ENCODE assay signal across 10 cellular contexts in the genomic region with DNA sequence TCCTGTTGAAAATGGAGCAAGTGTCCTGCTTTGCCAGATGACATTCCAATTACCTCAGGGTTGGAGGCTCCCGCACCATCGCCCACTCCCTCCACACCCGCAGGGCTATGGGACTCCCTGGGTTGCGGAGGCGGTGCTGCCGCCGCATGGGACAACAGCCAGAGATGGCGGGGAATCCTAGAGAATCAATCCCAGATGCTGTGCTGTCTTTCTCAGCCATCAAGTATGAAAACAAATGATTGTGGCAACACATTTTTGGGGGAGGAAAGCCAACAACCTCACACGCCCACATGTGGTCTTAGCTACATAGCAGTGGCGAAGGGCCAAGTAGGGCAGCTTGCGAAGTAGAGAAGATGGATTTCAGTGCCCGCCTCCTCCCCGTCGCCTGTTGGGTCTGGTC. TPM values are rescaled to one million over a fixed set of nuclear protein-coding genes. Genes with fewer than 3 reads are reported as not detected.
DNase-seq lines count a peak whose midpoint lies in the region; ATAC-seq and TF ChIP-seq lines count a peak whose summit lies in the region.
"Had no signal": no experiment of that assay in that cellular context is flagged by ENCODE, and none has a peak within 500 bp of the region (broad histone marks: within the 10 kb centered on the region; RNA-seq: fewer than 3 reads in every experiment).

No MANE protein-coding gene starts in this region.

- peaks cover 30% of the 10 kb centered on the region for H3K4me1 ChIP-seq in GM23248 (ENCODE audit: insufficient read depth)
- peaks cover 7 to 10% of the 10 kb centered on the region in 2 experiments; a peak in 3 of 4 replicates for H3K4me1 ChIP-seq in SK-N-SH (ENCODE audit: control insufficient read depth in 1 of 2, insufficient read depth in 2 of 2, low read depth in 1 of 2, low read length in 1 of 2)
- peaks cover 10% of the 10 kb centered on the region for H3K4me1 ChIP-seq in vagina
- no peaks in the 10 kb centered on the region for H3K4me1 ChIP-seq in mesendoderm (ENCODE audit: control insufficient read depth, low read depth, low read length)
- H3K4me1 ChIP-seq: lower lobe of right lung had no signal

- no peaks in the 10 kb centered on the region for H3K9me3 ChIP-seq in GM23248 (ENCODE audit: low read depth)
- no peaks in the 10 kb centered on the region for H3K9me3 ChIP-seq in SK-N-SH
- no peaks in the 10 kb centered on the region for H3K9me3 ChIP-seq in vagina
- H3K9me3 ChIP-seq: lower lobe of right lung had no signal

- in situ Hi-C loops in GM23248 (cut with MboI) = no loop called here

- no peak overlapping the region for H3K18ac ChIP-seq in mesendoderm (ENCODE audit: low read length)

- WGBS in GM23248 (ENCODE audit: low coverage in 1 of 2, low lambda C conversion rate in 2 of 2, missing lambda C conversion rate in 2 of 2), 2 experiments = 1% methylated on average over 14 of the region's 14 CpGs
- 22% methylated on average over 14 of the region's 14 CpGs for WGBS in SK-N-SH (ENCODE audit: low lambda C conversion rate)
- no CpG with 5 or more reads among the region's 14 CpGs for WGBS in mesendoderm (ENCODE audit: extremely low coverage, insufficient coverage, low lambda C conversion rate)

- no peak overlapping the region for H4K5ac ChIP-seq in mesendoderm (ENCODE audit: low read length)

- ATAC-seq in GM21786 (IDR thresholded peaks at IDR 0.05; ENCODE audit: unreplicated experiment) = no peak

- H3K4me2 ChIP-seq in GM23248 (ENCODE audit: unreplicated experiment) (peak overlapping the region; percentile 62), SK-N-SH (peak overlapping the region; percentile 36), mesendoderm (ENCODE audit: low read length) (no peak overlapping the region)
- H3K4me2 ChIP-seq: KMS-11 had no signal

- H2BK15ac ChIP-seq in mesendoderm (replicated peaks; ENCODE audit: low read depth) = no peak overlapping the region

- H3K9ac ChIP-seq in GM23248 = no peak overlapping the region
- no peak overlapping the region for H3K9ac ChIP-seq in SK-N-SH
- H3K9ac ChIP-seq in mesendoderm (ENCODE audit: low read length) = no peak overlapping the region
- H3K9ac ChIP-seq: KMS-11 had no signal

- H3K36me3 ChIP-seq in GM23248 (ENCODE audit: low read depth) (no peaks in the 10 kb centered on the region), SK-N-SH (replicated peaks in 1 of 2; ENCODE audit: control insufficient read depth in 1 of 2, insufficient read depth in 2 of 2, low read length in 1 of 2) (no peaks in the 10 kb centered on the region), vagina (no peaks in the 10 kb centered on the region), mesendoderm (ENCODE audit: control insufficient read depth, insufficient read depth, low read length) (no peaks in the 10 kb centered on the region)
- H3K36me3 ChIP-seq: lower lobe of right lung had no signal

- H3K9me2 ChIP-seq in GM23248 (ENCODE audit: insufficient read depth) (no peaks in the 10 kb centered on the region), SK-N-SH (no peaks in the 10 kb centered on the region)

- H3K27me3 ChIP-seq in GM23248 (replicated peaks; ENCODE audit: insufficient read depth) (no peaks in the 10 kb centered on the region), SK-N-SH (ENCODE audit: insufficient read depth) (no peaks in the 10 kb centered on the region), vagina (no peaks in the 10 kb centered on the region), mesendoderm (ENCODE audit: insufficient read depth, low read length, poor library complexity) (no peaks in the 10 kb centered on the region)

- no peak overlapping the region for H2BK120ac ChIP-seq in mesendoderm (ENCODE audit: low read depth, low read length)

- H2AFZ ChIP-seq in GM23248 = no peak overlapping the region
- peak overlapping the region; percentile 52; the same call in 1 of the 2 replicates for H2AFZ ChIP-seq in SK-N-SH (ENCODE audit: low read depth)

- H3F3A ChIP-seq in GM23248 (ENCODE audit: insufficient read depth) (peaks cover 41% of the 10 kb centered on the region), SK-N-SH (replicated peaks; ENCODE audit: insufficient read depth) (peaks cover 12% of the 10 kb centered on the region)

- TF ChIP-seq RAD21 in SK-N-SH (IDR thresholded peaks at IDR 0.05; ENCODE audit: low read length) = no peak

- no peaks in the 10 kb centered on the region for H4K20me1 ChIP-seq in GM23248 (ENCODE audit: insufficient read depth)
- no peaks in the 10 kb centered on the region for H4K20me1 ChIP-seq in SK-N-SH (ENCODE audit: insufficient read depth)

- H3K4me3 ChIP-seq in GM23248 = peak overlapping the region; percentile 38
- H3K4me3 ChIP-seq in SK-N-SH (ENCODE audit: low read depth in 2 of 2, low read length in 1 of 2) = peak overlapping the region; percentile 27 to 40
- peak overlapping the region in 1 of 2 donors; percentile 9 for H3K4me3 ChIP-seq in vagina
- no peak overlapping the region for H3K4me3 ChIP-seq in mesendoderm (ENCODE audit: low read length)
- H3K4me3 ChIP-seq: lower lobe of right lung had no signal

- intact Hi-C loops in vagina (cut with DNase I) = no loop called here

- POLR2A ChIA-PET in SK-N-SH (lab: Yijun Ruan, JAX) = no interaction called here

- no peaks in the 10 kb centered on the region for H3K79me2 ChIP-seq in GM23248 (ENCODE audit: insufficient read depth)
- no peaks in the 10 kb centered on the region for H3K79me2 ChIP-seq in SK-N-SH (ENCODE audit: insufficient read depth)
- H3K79me2 ChIP-seq in mesendoderm (ENCODE audit: control insufficient read depth, insufficient read depth, low read length) = no peaks in the 10 kb centered on the region

- DNase-seq in GM23248 (peak; percentile 98), SK-N-SH (peak; percentile 87), fibroblast of gingiva (ENCODE audit: low read depth) (peak; percentile 98), NK-92 (lab: John Stamatoyannopoulos, UW; ENCODE audit: unreplicated experiment) (no peak), vagina (ENCODE audit: extremely low spot score in 2 of 2) (no peak), mesendoderm (no peak)
- peak; percentile 21 to 32 for DNase-seq in stimulated activated CD8-positive, alpha-beta memory T cell treated with anti-CD3 and anti-CD28 coated beads, Interleukin-15, amount 100 ng/mL, for 48 hours (ENCODE audit: low read depth in 2 of 2)
- DNase-seq: lower lobe of right lung had no signal

- H2AK5ac ChIP-seq in mesendoderm (ENCODE audit: low read length) = no peak overlapping the region

- no peak overlapping the region for H4K8ac ChIP-seq in mesendoderm (ENCODE audit: low read depth, low read length)

- H3K56ac ChIP-seq in mesendoderm (ENCODE audit: low read length) = no peak overlapping the region

- CTCF ChIA-PET in SK-N-SH (lab: Yijun Ruan, JAX) = interaction anchor here (1.0 to 3.1 kb wide), 3 partner anchors 14 to 29 kb away, joined by 3 to 10 read pairs (median 3); no protein-coding TSS in a partner anchor

- no peak overlapping the region for H2BK5ac ChIP-seq in mesendoderm (ENCODE audit: low read length)

- no peak for TF ChIP-seq POLR2A in vagina (IDR thresholded peaks at IDR 0.05)

- no peaks in the 10 kb centered on the region for H3K79me1 ChIP-seq in mesendoderm (ENCODE audit: low read length)

- no peak overlapping the region for H3K4ac ChIP-seq in mesendoderm (ENCODE audit: low read depth, low read length)

- TF ChIP-seq EP300 in SK-N-SH (IDR thresholded peaks at IDR 0.05; ENCODE audit: borderline replicate concordance in 1 of 2, low read depth in 1 of 2, low read length in 1 of 2) = peak; percentile 33 to 63; a peak in 3 of 4 replicates

- no peak overlapping the region for H3K23ac ChIP-seq in mesendoderm (ENCODE audit: low read length)

- H3K27ac ChIP-seq in GM23248 = peak overlapping the region; percentile 27
- H3K27ac ChIP-seq in SK-N-SH (ENCODE audit: low read depth in 2 of 2, low read length in 1 of 2) = peak overlapping the region; percentile 26 to 37; a peak in 2 of 4 replicates
- H3K27ac ChIP-seq in vagina = no peak overlapping the region
- H3K27ac ChIP-seq in mesendoderm (ENCODE audit: low read depth, low read length) = no peak overlapping the region
- H3K27ac ChIP-seq: KMS-11, lower lobe of right lung had no signal

- TF ChIP-seq CTCF in SK-N-SH (IDR thresholded peaks at IDR 0.05) (no peak), vagina (IDR thresholded peaks at IDR 0.05) (no peak)

TF ChIP-seq in SK-N-SH, 30 proteins besides CTCF, POLR2A, EP300 and RAD21 (continues in another document):
- no peak for TF ChIP-seq TAF1 (IDR thresholded peaks at IDR 0.05; ENCODE audit: borderline replicate concordance, low read depth, low read length)
- peak; percentile 34; the same call in 1 of the 2 replicates for TF ChIP-seq JUND (IDR thresholded peaks at IDR 0.05)
- no peak for TF ChIP-seq YY1 (IDR thresholded peaks at IDR 0.05; ENCODE audit: low read depth)
- TF ChIP-seq NFIC (IDR thresholded peaks at IDR 0.05; ENCODE audit: borderline replicate concordance) = peak; percentile 78
- no peak for TF ChIP-seq GATA2 (CRISPR knock-in tag; IDR thresholded peaks at IDR 0.05)
- TF ChIP-seq FOSL2 (IDR thresholded peaks at IDR 0.05; ENCODE audit: borderline replicate concordance, low read depth) = no peak; the same call in 1 of the 2 replicates
- TF ChIP-seq, protein P1, sequence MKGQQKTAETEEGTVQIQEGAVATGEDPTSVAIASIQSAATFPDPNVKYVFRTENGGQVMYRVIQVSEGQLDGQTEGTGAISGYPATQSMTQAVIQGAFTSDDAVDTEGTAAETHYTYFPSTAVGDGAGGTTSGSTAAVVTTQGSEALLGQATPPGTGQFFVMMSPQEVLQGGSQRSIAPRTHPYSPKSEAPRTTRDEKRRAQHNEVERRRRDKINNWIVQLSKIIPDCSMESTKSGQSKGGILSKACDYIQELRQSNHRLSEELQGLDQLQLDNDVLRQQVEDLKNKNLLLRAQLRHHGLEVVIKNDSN (IDR thresholded peaks at IDR 0.05; ENCODE audit: borderline replicate concordance, low read depth) = no peak
- TF ChIP-seq TCF12 (IDR thresholded peaks at IDR 0.05) = peak; percentile 96
- TF ChIP-seq POLR2AphosphoS5 (IDR thresholded peaks at IDR 0.05; ENCODE audit: low read depth, low read length) = peak; percentile 65; the same call in 1 of the 2 replicates
- TF ChIP-seq FOXM1 (IDR thresholded peaks at IDR 0.05; ENCODE audit: low read depth) = no peak
- no peak for TF ChIP-seq GABPA (IDR thresholded peaks at IDR 0.05; ENCODE audit: low read depth)
- TF ChIP-seq FOXJ3 (CRISPR knock-in tag; IDR thresholded peaks at IDR 0.05) = peak; percentile 72
- no peak for TF ChIP-seq MEF2A (IDR thresholded peaks at IDR 0.05; ENCODE audit: borderline replicate concordance, low read depth)
- no peak for TF ChIP-seq ELF1 (IDR thresholded peaks at IDR 0.05)
- no peak for TF ChIP-seq SMC3 (IDR thresholded peaks at IDR 0.05; ENCODE audit: low read depth, low read length)
- peak; percentile 45 for TF ChIP-seq CHD2 (IDR thresholded peaks at IDR 0.05; ENCODE audit: low read length, partially characterized antibody)

RNA-seq across cellular contexts. Expression of a gene that starts 46.7 kb away (rescaled TPM):
- total RNA-seq in GM23248 (2014; rRNA removed; shearing (Covaris generic)) = 0.89 TPM in 1 of 2 replicates, not detected in the other
- polyA plus RNA-seq in GM23248 (2016; fragmentation: Nextera tagmentation; extraction: Ambion mirVana) = 0.08 TPM in 1 of 2 replicates, not detected in the other
- polyA plus RNA-seq in SK-N-SH (2012; rRNA removed) = 0.20 and 0.24 TPM in 2 replicates
- polyA plus RNA-seq in SK-N-SH (2012; cell fraction: cytosol; rRNA removed) = 0.23 and 0.33 TPM in 2 replicates
- 0.18 and 0.20 TPM in 2 replicates for polyA plus RNA-seq in SK-N-SH (2012; cell fraction: nucleus; rRNA removed)
- total RNA-seq in vagina = not detected
- 0.03 TPM for polyA plus RNA-seq in mesendoderm (2013, experiment 1 of 2)
- polyA plus RNA-seq in mesendoderm (2013, experiment 2 of 2) = 0.03 TPM
- total RNA-seq: lower lobe of right lung had no signal

Comparison
In these comparisons a context has a peak if more than half of its experiments do, and no peak if none do; other contexts are left out.
1. DNase-seq: peak in GM23248 (single experiment), SK-N-SH (single experiment), fibroblast of gingiva (single experiment) and stimulated activated CD8-positive, alpha-beta memory T cell treated with anti-CD3 and anti-CD28 coated beads, Interleukin-15, amount 100 ng/mL, for 48 hours (2 of 2); none in NK-92 (single experiment), vagina (0 of 2) and mesendoderm (single experiment).
2. H3K27ac ChIP-seq: peak in GM23248 (single experiment) and SK-N-SH (2 of 2); none in vagina (single experiment) and mesendoderm (single experiment).